ENCODE assay signal across 8 cellular contexts in the genomic region with DNA sequence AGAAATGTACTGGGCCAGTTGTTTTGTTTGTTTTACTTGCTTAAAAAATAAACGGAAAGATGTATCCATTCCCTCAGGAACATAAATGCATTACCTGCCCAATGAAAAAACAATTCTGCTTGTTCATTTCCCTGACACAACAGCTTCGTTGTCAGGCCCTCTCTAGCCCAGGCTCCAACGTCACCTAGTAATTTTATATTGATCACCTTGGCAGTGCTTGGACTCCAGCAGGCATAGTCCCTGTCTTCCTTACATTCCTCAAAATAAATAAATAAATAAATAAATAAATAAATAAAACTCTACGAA. TPM values are rescaled to one million over a fixed set of nuclear protein-coding genes. Genes with fewer than 3 reads are reported as not detected.
DNase-seq lines count a peak whose midpoint lies in the region; ATAC-seq, FAIRE-seq and TF ChIP-seq lines count a peak whose summit lies in the region.

No MANE protein-coding gene starts in this region.

- H3K9me3 Mint-ChIP-seq in activated T-helper 17 cell treated with anti-CD3 and anti-CD28 coated beads, Interleukin-2, amount 50 U/mL, for 72 hours = no peaks in the 10 kb centered on the region

- dilution Hi-C loops in keratinocyte (cut with MboI; ENCODE audit: extremely low pct_ligation_motif_present, low sequenced_read_pairs) = no loop called here

- H3K4me3 Mint-ChIP-seq in activated T-helper 17 cell treated with anti-CD3 and anti-CD28 coated beads, Interleukin-2, amount 50 U/mL, for 72 hours = peak overlapping the region; percentile 99

- FAIRE-seq in keratinocyte (lab: Jason Lieb, UNC) = peak; percentile 20

- TF ChIP-seq POLR2A in GM18505 (IDR thresholded peaks at IDR 0.05; ENCODE audit: borderline replicate concordance, extremely low read depth, insufficient read depth, insufficient read length) = no peak

- H3K79me2 ChIP-seq in keratinocyte (ENCODE audit: control insufficient read depth, insufficient read depth, low read length) = peaks cover 88% of the 10 kb centered on the region

- ATAC-seq in activated T-helper 17 cell treated with anti-CD3 and anti-CD28 coated beads, Interleukin-2, amount 50 U/mL, for 72 hours (replicated peaks) = no peak
- ATAC-seq in thoracic aorta (ENCODE audit: insufficient number of reproducible peaks, low FRiP score, low read depth) (no peak), GM18505 (IDR thresholded peaks at IDR 0.05; ENCODE audit: unreplicated experiment) (no peak), HG02840 (IDR thresholded peaks at IDR 0.05; ENCODE audit: low FRiP score, unreplicated experiment) (no peak)

- no peak for TF ChIP-seq CTCF in cardiac muscle cell (IDR thresholded peaks at IDR 0.05; ENCODE audit: low read depth, low read length)
- TF ChIP-seq CTCF in keratinocyte (optimal IDR thresholded peaks at IDR 0.05 in 1 of 3, IDR thresholded peaks at IDR 0.05 in 1 of 3, conservative IDR thresholded peaks at IDR 0.05 in 1 of 3; ENCODE audit: extremely low read depth in 1 of 3, insufficient read depth in 2 of 3, low read length in 3 of 3) = no peak
- TF ChIP-seq CTCF in thoracic aorta (IDR thresholded peaks at IDR 0.05) = no peak

- H3K4me1 Mint-ChIP-seq in activated T-helper 17 cell treated with anti-CD3 and anti-CD28 coated beads, Interleukin-2, amount 50 U/mL, for 72 hours = peaks cover 1% of the 10 kb centered on the region

- no peak overlapping the region for H2AFZ ChIP-seq in keratinocyte (ENCODE audit: control insufficient read depth, low read length)

- H3K4me3 ChIP-seq in cardiac muscle cell (peak overlapping the region; percentile 92), keratinocyte (ENCODE audit: control insufficient read depth in 2 of 3, extremely low read depth in 1 of 3, insufficient read depth in 2 of 3, low read depth in 1 of 3, low read length in 3 of 3) (peak overlapping the region; percentile 56 to 96 (median 96)), thoracic aorta (peak overlapping the region; percentile 98)

- H3K27ac Mint-ChIP-seq in activated T-helper 17 cell treated with anti-CD3 and anti-CD28 coated beads, Interleukin-2, amount 50 U/mL, for 72 hours = no peak overlapping the region

- no peaks in the 10 kb centered on the region for H3K36me3 ChIP-seq in cardiac muscle cell
- H3K36me3 ChIP-seq in keratinocyte (ENCODE audit: control insufficient read depth in 2 of 2, extremely low read depth in 1 of 2, insufficient read depth in 2 of 2, low read length in 2 of 2) = no peaks in the 10 kb centered on the region
- no peaks in the 10 kb centered on the region for H3K36me3 ChIP-seq in thoracic aorta

- H3K9me3 ChIP-seq in cardiac muscle cell (ENCODE audit: low read depth) = no peaks in the 10 kb centered on the region
- H3K9me3 ChIP-seq in keratinocyte (ENCODE audit: control insufficient read depth, low read depth, low read length) = no peaks in the 10 kb centered on the region
- no peaks in the 10 kb centered on the region for H3K9me3 ChIP-seq in thoracic aorta

- H3K27me3 ChIP-seq in cardiac muscle cell = no peaks in the 10 kb centered on the region
- H3K27me3 ChIP-seq in keratinocyte (ENCODE audit: control insufficient read depth, extremely low read depth, insufficient read depth, low read length) = no peaks in the 10 kb centered on the region
- no peaks in the 10 kb centered on the region for H3K27me3 ChIP-seq in thoracic aorta (replicated peaks; ENCODE audit: insufficient read depth)

- H3K9ac ChIP-seq in keratinocyte (ENCODE audit: control insufficient read depth, extremely low read depth, insufficient read depth, low read length) = peak overlapping the region; percentile 74

- peaks cover 14% of the 10 kb centered on the region for H3K36me3 Mint-ChIP-seq in activated T-helper 17 cell treated with anti-CD3 and anti-CD28 coated beads, Interleukin-2, amount 50 U/mL, for 72 hours (ENCODE audit: low read depth)

- H3K4me1 ChIP-seq in cardiac muscle cell (ENCODE audit: low read depth) (peaks cover 31% of the 10 kb centered on the region), keratinocyte (ENCODE audit: control insufficient read depth, extremely low read depth, insufficient read depth, low read length) (peaks cover 12% of the 10 kb centered on the region), thoracic aorta (ENCODE audit: control insufficient read depth in 1 of 2, low read depth in 2 of 2) (peaks cover 42 to 46% of the 10 kb centered on the region in 2 donors)

- H3K9me1 ChIP-seq in keratinocyte (ENCODE audit: control insufficient read depth, extremely low read depth, insufficient read depth, low read length) = no peaks in the 10 kb centered on the region

- no peaks in the 10 kb centered on the region for H4K20me1 ChIP-seq in keratinocyte (ENCODE audit: control insufficient read depth, extremely low read depth, insufficient read depth, low read length)

- intact Hi-C loops in cardiac septum (cut with DNase I) = no loop called here

- peak overlapping the region; percentile 87 for H3K4me2 ChIP-seq in keratinocyte (ENCODE audit: control insufficient read depth, extremely low read depth, insufficient read depth, low read depth, low read length)

- H3K27ac ChIP-seq in cardiac muscle cell (peak overlapping the region; percentile 86), keratinocyte (ENCODE audit: control insufficient read depth, insufficient read depth, low read length) (peak overlapping the region; percentile 77), thoracic aorta (peak overlapping the region; percentile 98 to 99)

- DNase-seq in cardiac muscle cell (ENCODE audit: low read depth in 1 of 2, low spot score in 1 of 2) = peak in 1 of 2 donors; percentile 8
- DNase-seq in cardiac septum (ENCODE audit: low spot score) = no peak
- no peak for DNase-seq in keratinocyte (ENCODE audit: low read depth, low spot score)
- DNase-seq in thoracic aorta (ENCODE audit: low spot score) = no peak
- no peak for DNase-seq in NOMO-1 treated with dmso at 0.1 percent for 144 hours (lab: John Stamatoyannopoulos, UW; ENCODE audit: unreplicated experiment)

- no peaks in the 10 kb centered on the region for H3K27me3 Mint-ChIP-seq in activated T-helper 17 cell treated with anti-CD3 and anti-CD28 coated beads, Interleukin-2, amount 50 U/mL, for 72 hours

RNA-seq across cellular contexts. Expression of gene CEP170, which starts 1.2 kb away (rescaled TPM):
- total RNA-seq in cardiac muscle cell = 36.7 and 76.9 TPM in 2 replicates
- 45.9 and 50.2 TPM in 2 replicates for polyA plus RNA-seq in cardiac muscle cell
- 83.1 TPM for total RNA-seq in cardiac septum
- total RNA-seq in activated T-helper 17 cell treated with anti-CD3 and anti-CD28 coated beads, Interleukin-2, amount 50 U/mL, for 72 hours = 10 to 100 TPM; 30.4 to 43.3 TPM
- 30.6 to 40.5 TPM (median 36.5 TPM) in 3 replicates for polyA plus RNA-seq in keratinocyte
- 22.1 TPM for polyA plus RNA-seq in keratinocyte (2011; ENCODE audit: low read depth)
- 16.1 and 25.7 TPM in 2 replicates for polyA plus RNA-seq in keratinocyte (2011; cell fraction: cytosol; rRNA removed)
- 59.3 and 61.2 TPM in 2 replicates for polyA plus RNA-seq in keratinocyte (2011; cell fraction: nucleus; rRNA removed)
- polyA plus RNA-seq in keratinocyte (2012; ENCODE audit: low replicate concordance) = 8.9 and 29.2 TPM in 2 replicates
- 26.7 to 59.4 TPM (median 32.0 TPM) in 3 replicates for polyA minus RNA-seq in keratinocyte
- 41.6 TPM for polyA minus RNA-seq in keratinocyte (2011; cell fraction: cytosol; rRNA and poly(A)+ RNA removed)
- 69.0 and 109 TPM in 2 replicates for polyA minus RNA-seq in keratinocyte (2011; cell fraction: nucleus; rRNA and poly(A)+ RNA removed)
- total RNA-seq in thoracic aorta = 10 to 100 TPM; 59.8 to 74.3 TPM

RNA-seq across cellular contexts. Expression of gene SDCCAG8, which starts 2.0 kb away (rescaled TPM):
- total RNA-seq in cardiac muscle cell = 23.3 and 23.8 TPM in 2 replicates
- polyA plus RNA-seq in cardiac muscle cell = 38.5 and 58.6 TPM in 2 replicates
- total RNA-seq in cardiac septum = 30.0 TPM
- total RNA-seq in activated T-helper 17 cell treated with anti-CD3 and anti-CD28 coated beads, Interleukin-2, amount 50 U/mL, for 72 hours = 10 to 100 TPM; 22.2 to 31.7 TPM
- 49.3 to 67.8 TPM (median 61.6 TPM) in 3 replicates for polyA plus RNA-seq in keratinocyte
- polyA plus RNA-seq in keratinocyte (2011; ENCODE audit: low read depth) = 54.2 TPM
- polyA plus RNA-seq in keratinocyte (2011; cell fraction: cytosol; rRNA removed) = 58.2 and 59.8 TPM in 2 replicates
- polyA plus RNA-seq in keratinocyte (2011; cell fraction: nucleus; rRNA removed) = 49.4 and 57.7 TPM in 2 replicates
- 30.3 and 46.8 TPM in 2 replicates for polyA plus RNA-seq in keratinocyte (2012; ENCODE audit: low replicate concordance)
- 15.0 to 60.4 TPM (median 41.3 TPM) in 3 replicates for polyA minus RNA-seq in keratinocyte
- polyA minus RNA-seq in keratinocyte (2011; cell fraction: cytosol; rRNA and poly(A)+ RNA removed) = 27.2 TPM
- 24.2 and 55.2 TPM in 2 replicates for polyA minus RNA-seq in keratinocyte (2011; cell fraction: nucleus; rRNA and poly(A)+ RNA removed)
- 10 to 100 TPM; 23.2 to 91.0 TPM for total RNA-seq in thoracic aorta
